Comparison of ENCODE assay signal across 12 cellular contexts in genomic region chr17:65078441-65079160, GRCh38. TPM values are rescaled to one million over a fixed set of nuclear protein-coding genes. Genes with fewer than 3 reads are reported as not detected.
DNase-seq lines count a peak whose midpoint lies in the region; ATAC-seq, FAIRE-seq and TF ChIP-seq lines count a peak whose summit lies in the region.
"Had no signal": no experiment of that assay in that cellular context is flagged by ENCODE, and none has a peak within 500 bp of the region (broad histone marks: within the 10 kb centered on the region; RNA-seq: fewer than 3 reads in every experiment).

No MANE protein-coding gene starts in this region.

- no peak for TF ChIP-seq CTCF in mesothelial cell of epicardium (IDR thresholded peaks at IDR 0.05; ENCODE audit: unreplicated experiment)

- H3K27me3 Mint-ChIP-seq in mesothelial cell of epicardium (ENCODE audit: low read depth): no peaks in the 10 kb centered on the region
- no peaks in the 10 kb centered on the region for H3K27me3 Mint-ChIP-seq in stimulated activated naive B cell treated with anti-CD40 and anti-IgM and Interleukin-4, amounts not matched to agents 10 μg/mL and 1 μg/mL and 100 μg/mL, for 72 hours
- no peaks in the 10 kb centered on the region for H3K27me3 Mint-ChIP-seq in activated naive CD8-positive, alpha-beta T cell treated with anti-CD3 and anti-CD28 coated beads for 36 hours
- H3K27me3 Mint-ChIP-seq: central memory CD8-positive, alpha-beta T cell had no signal

- H3K27ac Mint-ChIP-seq in mesothelial cell of epicardium: peak overlapping the region; percentile 64
- H3K27ac Mint-ChIP-seq in stimulated activated naive B cell treated with anti-CD40 and anti-IgM and Interleukin-4, amounts not matched to agents 10 μg/mL and 1 μg/mL and 100 μg/mL, for 72 hours: no peak overlapping the region
- H3K27ac Mint-ChIP-seq in activated naive CD8-positive, alpha-beta T cell treated with anti-CD3 and anti-CD28 coated beads for 36 hours: no peak overlapping the region
- H3K27ac Mint-ChIP-seq: B cell had no signal

- ATAC-seq in stimulated activated naive B cell treated with anti-CD40 and anti-IgM and Interleukin-4, amounts not matched to agents 10 μg/mL and 1 μg/mL and 100 μg/mL, for 72 hours (replicated peaks): no peak
- no peak for ATAC-seq in GM19035 (IDR thresholded peaks at IDR 0.05; ENCODE audit: unreplicated experiment)
- no peak for ATAC-seq in GM18517 (IDR thresholded peaks at IDR 0.05; ENCODE audit: unreplicated experiment)

- H3K9me3 Mint-ChIP-seq in mesothelial cell of epicardium: no peaks in the 10 kb centered on the region
- no peaks in the 10 kb centered on the region for H3K9me3 Mint-ChIP-seq in stimulated activated naive B cell treated with anti-CD40 and anti-IgM and Interleukin-4, amounts not matched to agents 10 μg/mL and 1 μg/mL and 100 μg/mL, for 72 hours
- no peaks in the 10 kb centered on the region for H3K9me3 Mint-ChIP-seq in activated naive CD8-positive, alpha-beta T cell treated with anti-CD3 and anti-CD28 coated beads for 36 hours
- H3K9me3 Mint-ChIP-seq: central memory CD8-positive, alpha-beta T cell had no signal

- peaks cover 23% of the 10 kb centered on the region for H3K4me1 Mint-ChIP-seq in mesothelial cell of epicardium
- peaks cover 0 to 5% of the 10 kb centered on the region in 2 donors for H3K4me1 Mint-ChIP-seq in stimulated activated naive B cell treated with anti-CD40 and anti-IgM and Interleukin-4, amounts not matched to agents 10 μg/mL and 1 μg/mL and 100 μg/mL, for 72 hours
- H3K4me1 Mint-ChIP-seq in activated naive CD8-positive, alpha-beta T cell treated with anti-CD3 and anti-CD28 coated beads for 36 hours: no peaks in the 10 kb centered on the region
- H3K4me1 Mint-ChIP-seq: B cell; central memory CD8-positive, alpha-beta T cell had no signal

- H3K4me3 Mint-ChIP-seq in mesothelial cell of epicardium: no peak overlapping the region
- no peak overlapping the region for H3K4me3 Mint-ChIP-seq in stimulated activated naive B cell treated with anti-CD40 and anti-IgM and Interleukin-4, amounts not matched to agents 10 μg/mL and 1 μg/mL and 100 μg/mL, for 72 hours
- no peak overlapping the region for H3K4me3 Mint-ChIP-seq in activated naive CD8-positive, alpha-beta T cell treated with anti-CD3 and anti-CD28 coated beads for 36 hours
- H3K4me3 Mint-ChIP-seq: B cell; central memory CD8-positive, alpha-beta T cell had no signal

- H3K36me3 Mint-ChIP-seq in mesothelial cell of epicardium: no peaks in the 10 kb centered on the region
- no peaks in the 10 kb centered on the region for H3K36me3 Mint-ChIP-seq in stimulated activated naive B cell treated with anti-CD40 and anti-IgM and Interleukin-4, amounts not matched to agents 10 μg/mL and 1 μg/mL and 100 μg/mL, for 72 hours
- no peaks in the 10 kb centered on the region for H3K36me3 Mint-ChIP-seq in activated naive CD8-positive, alpha-beta T cell treated with anti-CD3 and anti-CD28 coated beads for 36 hours

- peak; percentile 74 for FAIRE-seq in RCC 7860 (lab: Jason Lieb, UNC)

- DNase-seq in AG08396 (ENCODE audit: low spot score) (peak; percentile 71), RCC 7860 (ENCODE audit: low spot score) (peak; percentile 64), epidermal melanocyte (ENCODE audit: insufficient read length, low spot score) (peak; percentile 71), mesothelial cell of epicardium (ENCODE audit: low spot score in 2 of 2, unreplicated experiment in 2 of 2) (no peak)
- DNase-seq in stimulated activated naive B cell treated with anti-CD40 and anti-IgM and Interleukin-4, amounts not matched to agents 10 μg/mL and 1 μg/mL and 100 μg/mL, for 72 hours: no peak
- no peak for DNase-seq in activated naive CD8-positive, alpha-beta T cell treated with anti-CD3 and anti-CD28 coated beads for 36 hours
- DNase-seq: NCI-H146; stimulated activated CD4-positive, alpha-beta T cell treated with anti-CD3 and anti-CD28 coated beads, Interleukin-2, amount 100 ng/mL, for 48 hours had no signal

RNA-seq across cellular contexts. Expression of gene GNA13, which starts 22.1 kb away (rescaled TPM):
- total RNA-seq in mesothelial cell of epicardium: 36.2 to 37.7 TPM (median 37.7 TPM) in 3 replicates
- total RNA-seq in activated naive CD8-positive, alpha-beta T cell treated with anti-CD3 and anti-CD28 coated beads for 36 hours: 10 to 100 TPM; 53.8 to 54.2 TPM

RNA-seq across cellular contexts. Expression of gene RGS9, which starts 58.6 kb away (rescaled TPM):
- total RNA-seq in mesothelial cell of epicardium: 8.9 to 10.7 TPM (median 9.9 TPM) in 3 replicates
- total RNA-seq in activated naive CD8-positive, alpha-beta T cell treated with anti-CD3 and anti-CD28 coated beads for 36 hours: 1 to 10 TPM; 1.2 TPM

Comparison
In these comparisons a context has a peak if more than half of its experiments do, and no peak if none do; other contexts are left out.
1. DNase-seq: peak in AG08396 (single experiment), RCC 7860 (single experiment) and epidermal melanocyte (single experiment); none in mesothelial cell of epicardium (0 of 2), stimulated activated naive B cell treated with anti-CD40 and anti-IgM and Interleukin-4, amounts not matched to agents 10 μg/mL and 1 μg/mL and 100 μg/mL, for 72 hours (single experiment) and activated naive CD8-positive, alpha-beta T cell treated with anti-CD3 and anti-CD28 coated beads for 36 hours (single experiment).